In genomic region chr20:36726168-36726567, GRCh38 we compare ENCODE assay signal across 19 cellular contexts. TPM values are rescaled to one million over a fixed set of nuclear protein-coding genes. Genes with fewer than 3 reads are reported as not detected.
A peak's percentile ranks its signal among the peaks of the same experiment; 100 is the strongest.
DNase-seq lines count a peak whose midpoint lies in the region; ATAC-seq and TF ChIP-seq lines count a peak whose summit lies in the region.
"Had no signal": no experiment of that assay in that cellular context is flagged by ENCODE, and none has a peak within 500 bp of the region (broad histone marks: within the 10 kb centered on the region; RNA-seq: fewer than 3 reads in every experiment).

No MANE protein-coding gene starts in this region.

- CTCF ChIA-PET in HEK293 (lab: Yijun Ruan, JAX), result no interaction called here

- H3K27ac Mint-ChIP-seq in natural killer cell, result no peak overlapping the region
- H3K27ac Mint-ChIP-seq: B cell; CD4-positive, alpha-beta T cell; IgD-negative memory B cell had no signal

- TF ChIP-seq CTCF in HEK293 (tag by site-specific recombination; IDR thresholded peaks at IDR 0.05), result no peak
- TF ChIP-seq CTCF in natural killer cell (IDR thresholded peaks at IDR 0.05), result no peak

- peak; percentile 77 for ATAC-seq in left ventricle myocardium superior
- no peak for ATAC-seq in natural killer cell

- H3K36me3 Mint-ChIP-seq in natural killer cell, result no peaks in the 10 kb centered on the region

- no peaks in the 10 kb centered on the region for H3K27me3 Mint-ChIP-seq in natural killer cell (ENCODE audit: low read depth in 2 of 2)
- H3K27me3 Mint-ChIP-seq: B cell; CD4-positive, alpha-beta T cell; IgD-negative memory B cell had no signal

- no peaks in the 10 kb centered on the region for H3K9me3 ChIP-seq in HEK293 (ENCODE audit: control insufficient read depth, insufficient read depth, low read depth, low read length)
- H3K9me3 ChIP-seq: HAP-1 had no signal

- no peak overlapping the region for H3K4me3 ChIP-seq in HEK293 (ENCODE audit: low read depth, low read length)
- H3K4me3 ChIP-seq: HAP-1 had no signal

- H3K27ac ChIP-seq in HEK293 (ENCODE audit: extremely low read depth, low read depth, low read length), result no peak overlapping the region
- H3K27ac ChIP-seq: RWPE1 had no signal

- H3K4me3 Mint-ChIP-seq in natural killer cell, result no peak overlapping the region
- H3K4me3 Mint-ChIP-seq: B cell; CD4-positive, alpha-beta T cell; IgD-negative memory B cell had no signal

- H3K4me1 ChIP-seq in HEK293 (ENCODE audit: control insufficient read depth, insufficient read depth, low read length), result no peaks in the 10 kb centered on the region
- H3K4me1 ChIP-seq: HAP-1 had no signal

- intact Hi-C loops in left ventricle myocardium superior (cut with micrococcal nuclease) (no loop called here), natural killer cell (cut with micrococcal nuclease) (no loop called here)

- H3K9me3 Mint-ChIP-seq in natural killer cell, result no peaks in the 10 kb centered on the region
- H3K9me3 Mint-ChIP-seq: CD4-positive, alpha-beta T cell; IgD-negative memory B cell had no signal

- peaks cover 0 to 8% of the 10 kb centered on the region in 2 experiments; a peak in 2 of 3 replicates for H3K36me3 ChIP-seq in HEK293 (ENCODE audit: control insufficient read depth in 2 of 2, insufficient read depth in 1 of 2, low read length in 2 of 2)
- H3K36me3 ChIP-seq: HAP-1 had no signal

- H3K4me1 Mint-ChIP-seq in natural killer cell, result peaks cover 0 to 5% of the 10 kb centered on the region in 2 donors
- H3K4me1 Mint-ChIP-seq: B cell, IgD-negative memory B cell had no signal

- DNase-seq in EH (ENCODE audit: low read depth) (peak; percentile 15), astrocyte of the hippocampus (ENCODE audit: low read depth, low spot score) (peak; percentile 7), left ventricle myocardium superior (no peak), dermis blood vessel endothelial cell (no peak), kidney glomerular epithelial cell (lab: John Stamatoyannopoulos, UW) (no peak), natural killer cell (no peak)
- DNase-seq: CD4-positive, alpha-beta T cell; DND-41; NCI-H1092 treated with DMSO at 0.1 percent for 48 hours; NCI-H1694 treated with DMSO at 0.1 percent for 48 hours; NCI-H345; NCI-H69; NK-92 treated with Interleukin-12 subunit alpha and Interleukin-12 subunit beta, amount 100 ng/mL, for 24 hours; OCI-M1 had no signal

- POLR2A ChIA-PET in HEK293 (lab: Yijun Ruan, JAX), result no interaction called here

TF ChIP-seq in HEK293, 187 proteins besides CTCF, POLR2A, EP300 and RAD21:
- TF ChIP-seq ZNF600 (tag by site-specific recombination; IDR thresholded peaks at IDR 0.05), result 0 out of 2 replicates have a peak, but pooled peaks have one; percentile 21
- TF ChIP-seq, protein P1, sequence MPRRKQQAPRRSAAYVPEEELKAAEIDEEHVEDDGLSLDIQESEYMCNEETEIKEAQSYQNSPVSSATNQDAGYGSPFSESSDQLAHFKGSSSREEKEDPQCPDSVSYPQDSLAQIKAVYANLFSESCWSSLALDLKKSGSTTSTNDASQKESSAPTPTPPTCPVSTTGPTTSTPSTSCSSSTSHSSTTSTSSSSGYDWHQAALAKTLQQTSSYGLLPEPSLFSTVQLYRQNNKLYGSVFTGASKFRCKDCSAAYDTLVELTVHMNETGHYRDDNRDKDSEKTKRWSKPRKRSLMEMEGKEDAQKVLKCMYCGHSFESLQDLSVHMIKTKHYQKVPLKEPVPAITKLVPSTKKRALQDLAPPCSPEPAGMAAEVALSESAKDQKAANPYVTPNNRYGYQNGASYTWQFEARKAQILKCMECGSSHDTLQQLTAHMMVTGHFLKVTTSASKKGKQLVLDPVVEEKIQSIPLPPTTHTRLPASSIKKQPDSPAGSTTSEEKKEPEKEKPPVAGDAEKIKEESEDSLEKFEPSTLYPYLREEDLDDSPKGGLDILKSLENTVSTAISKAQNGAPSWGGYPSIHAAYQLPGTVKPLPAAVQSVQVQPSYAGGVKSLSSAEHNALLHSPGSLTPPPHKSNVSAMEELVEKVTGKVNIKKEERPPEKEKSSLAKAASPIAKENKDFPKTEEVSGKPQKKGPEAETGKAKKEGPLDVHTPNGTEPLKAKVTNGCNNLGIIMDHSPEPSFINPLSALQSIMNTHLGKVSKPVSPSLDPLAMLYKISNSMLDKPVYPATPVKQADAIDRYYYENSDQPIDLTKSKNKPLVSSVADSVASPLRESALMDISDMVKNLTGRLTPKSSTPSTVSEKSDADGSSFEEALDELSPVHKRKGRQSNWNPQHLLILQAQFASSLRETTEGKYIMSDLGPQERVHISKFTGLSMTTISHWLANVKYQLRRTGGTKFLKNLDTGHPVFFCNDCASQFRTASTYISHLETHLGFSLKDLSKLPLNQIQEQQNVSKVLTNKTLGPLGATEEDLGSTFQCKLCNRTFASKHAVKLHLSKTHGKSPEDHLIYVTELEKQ (tag by site-specific recombination; IDR thresholded peaks at IDR 0.05; ENCODE audit: borderline replicate concordance), result no peak

RNA-seq across cellular contexts. Expression of gene NDRG3, which starts 19.7 kb away (rescaled TPM):
- total RNA-seq in left ventricle myocardium superior (35.7 TPM), dermis blood vessel endothelial cell (18.7 and 34.0 TPM in 2 replicates), natural killer cell (10 to 100 TPM; 27.1 to 30.3 (median 28.3) TPM)

RNA-seq across cellular contexts. Expression of gene DSN1, which starts 47.4 kb away (rescaled TPM):
- 4.5 TPM for total RNA-seq in left ventricle myocardium superior
- total RNA-seq in dermis blood vessel endothelial cell, result 24.7 and 27.0 TPM in 2 replicates
- total RNA-seq in natural killer cell, result 10 to 100 TPM; 15.8 to 19.1 (median 15.8) TPM

Comparison
In these comparisons a context has a peak if more than half of its experiments do, and no peak if none do; other contexts are left out.
1. DNase-seq: peak in EH (single experiment) and astrocyte of the hippocampus (single experiment); none in left ventricle myocardium superior (single experiment), dermis blood vessel endothelial cell (single experiment), kidney glomerular epithelial cell (single experiment) and natural killer cell (single experiment).